24 cellular contexts compared by ENCODE assay signal in genomic region chr7:116920359-116920758, GRCh38.
"Had no signal": no experiment of that assay in that cellular context is flagged by ENCODE, and none has a peak within 500 bp of the region (broad histone marks: within the 10 kb centered on the region; RNA-seq: fewer than 3 reads in every experiment).

No MANE protein-coding gene starts in this region.

- H2AFZ ChIP-seq: neural progenitor cell, parathyroid adenoma had no signal

- H3K4me3 Mint-ChIP-seq: immature natural killer cell; natural killer cell treated with Interleukin-12 subunit alpha and Interleukin-12 subunit beta and Interleukin-15 and Interleukin-18, amount 100 ng/mL, for 72 hours; neural progenitor cell; stimulated activated memory B cell treated with anti-CD40 and anti-IgM and Interleukin-4, amounts not matched to agents 10 μg/mL and 1 μg/mL and 100 μg/mL, for 72 hours had no signal

- DNase-seq: cerebellar nuclear complex; cortex of kidney; esophagus squamous epithelium; foreskin melanocyte; hypothalamus; immature natural killer cell; islet precursor cell; left ventricle myocardium superior; lower lobe of right lung; sigmoid colon; spleen; stimulated activated CD4-positive, alpha-beta T cell treated with anti-CD3 and anti-CD28 coated beads, Interleukin-4, amount 100 ng/mL, for 4 hours; stimulated activated naive CD8-positive, alpha-beta T cell treated with anti-CD3 and anti-CD28 coated beads, Interleukin-15, Interleukin-2, amounts not matched to agents 100 U/mL and 50 U/mL, for 24 hours; substantia nigra; testis; tibial artery; upper lobe of right lung; uterus had no signal

- H3K9me3 Mint-ChIP-seq: immature natural killer cell; natural killer cell treated with Interleukin-12 subunit alpha and Interleukin-12 subunit beta and Interleukin-15 and Interleukin-18, amount 100 ng/mL, for 72 hours; neural progenitor cell; stimulated activated memory B cell treated with anti-CD40 and anti-IgM and Interleukin-4, amounts not matched to agents 10 μg/mL and 1 μg/mL and 100 μg/mL, for 72 hours had no signal

- H3K27me3 ChIP-seq: esophagus squamous epithelium, neural progenitor cell, right atrium auricular region, sigmoid colon, spleen, testis, tibial artery, upper lobe of right lung, uterus had no signal

- H3K27me3 Mint-ChIP-seq: natural killer cell treated with Interleukin-12 subunit alpha and Interleukin-12 subunit beta and Interleukin-15 and Interleukin-18, amount 100 ng/mL, for 72 hours; stimulated activated memory B cell treated with anti-CD40 and anti-IgM and Interleukin-4, amounts not matched to agents 10 μg/mL and 1 μg/mL and 100 μg/mL, for 72 hours had no signal

- H3K4me3 ChIP-seq: esophagus squamous epithelium, lower lobe of right lung, neural progenitor cell, prostate gland, right atrium auricular region, sigmoid colon, spleen, testis, tibial artery, upper lobe of right lung, uterus had no signal

- H3K4me1 ChIP-seq: esophagus squamous epithelium, lower lobe of right lung, neural progenitor cell, parathyroid adenoma, prostate gland, right atrium auricular region, sigmoid colon, testis, tibial artery, upper lobe of right lung, uterus had no signal

- ATAC-seq: lower lobe of right lung; natural killer cell treated with Interleukin-12 subunit alpha and Interleukin-12 subunit beta and Interleukin-15 and Interleukin-18, amount 100 ng/mL, for 72 hours; stimulated activated memory B cell treated with anti-CD40 and anti-IgM and Interleukin-4, amounts not matched to agents 10 μg/mL and 1 μg/mL and 100 μg/mL, for 72 hours; stimulated activated naive CD8-positive, alpha-beta T cell treated with anti-CD3 and anti-CD28 coated beads, Interleukin-15, Interleukin-2, amounts not matched to agents 100 U/mL and 50 U/mL, for 24 hours; upper lobe of right lung had no signal

- H3K9ac ChIP-seq: neural progenitor cell, parathyroid adenoma had no signal

- H3K27ac ChIP-seq: esophagus squamous epithelium, lower lobe of right lung, neural progenitor cell, parathyroid adenoma, prostate gland, right atrium auricular region, sigmoid colon, spleen, testis, tibial artery, upper lobe of right lung, uterus had no signal

- H3K79me2 ChIP-seq: parathyroid adenoma had no signal

- H3K36me3 ChIP-seq: prostate gland, uterus had no signal

- H3K4me1 Mint-ChIP-seq: neural progenitor cell; stimulated activated memory B cell treated with anti-CD40 and anti-IgM and Interleukin-4, amounts not matched to agents 10 μg/mL and 1 μg/mL and 100 μg/mL, for 72 hours had no signal

- H3K27ac Mint-ChIP-seq: immature natural killer cell; natural killer cell treated with Interleukin-12 subunit alpha and Interleukin-12 subunit beta and Interleukin-15 and Interleukin-18, amount 100 ng/mL, for 72 hours; neural progenitor cell; stimulated activated memory B cell treated with anti-CD40 and anti-IgM and Interleukin-4, amounts not matched to agents 10 μg/mL and 1 μg/mL and 100 μg/mL, for 72 hours had no signal

- H3K9me3 ChIP-seq: esophagus squamous epithelium, lower lobe of right lung, prostate gland, right atrium auricular region, sigmoid colon, spleen, testis, tibial artery, upper lobe of right lung, uterus had no signal

- H3K4me2 ChIP-seq: neural progenitor cell had no signal
